Comparison of ENCODE assay signal across 1 cellular context in the genomic region with DNA sequence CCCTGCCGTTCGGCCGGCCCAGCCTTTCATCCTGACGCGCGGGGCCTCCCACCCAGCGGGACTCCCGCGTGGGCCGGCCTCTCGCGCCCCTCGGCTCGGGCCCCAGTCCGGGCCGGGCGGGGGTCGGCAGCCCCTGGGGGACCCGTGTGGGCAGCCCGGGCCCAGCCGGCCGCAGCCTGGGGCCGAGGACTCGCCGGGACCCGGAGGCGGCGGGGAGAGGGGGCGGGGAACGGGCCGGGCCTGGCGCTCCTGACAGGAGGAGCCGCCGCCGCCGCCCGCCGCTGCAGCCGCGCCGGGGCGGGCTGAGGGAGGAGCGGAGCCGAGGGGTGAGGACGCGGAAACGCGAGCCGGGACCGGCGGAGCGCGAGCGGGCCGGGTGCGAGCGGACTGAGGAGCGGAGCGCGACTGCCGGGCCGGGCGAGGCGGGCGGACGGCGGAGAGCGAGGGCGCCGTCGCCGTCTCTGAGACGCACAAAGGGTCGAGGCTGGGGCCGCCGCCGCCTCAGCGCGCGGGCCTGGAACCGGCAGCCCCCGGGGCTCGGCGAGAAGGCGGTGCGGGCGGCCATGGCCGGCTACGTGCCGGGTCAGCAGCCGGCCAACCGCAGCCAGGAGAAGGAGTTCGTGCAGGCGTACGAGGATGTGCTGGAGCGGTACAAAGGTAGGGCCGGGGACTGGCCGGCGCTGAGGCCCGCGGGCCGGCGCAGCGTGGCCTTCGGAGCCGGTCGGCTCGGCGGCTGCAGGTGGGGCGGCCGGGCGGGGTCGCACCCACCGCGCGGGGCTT.
TF ChIP-seq lines count a peak whose summit lies in the region.

No MANE protein-coding gene starts in this region.

TF ChIP-seq in K562, 482 proteins besides CTCF, POLR2A, EP300 and RAD21 (continued from another document and continues in another):
- TF ChIP-seq, protein P1, sequence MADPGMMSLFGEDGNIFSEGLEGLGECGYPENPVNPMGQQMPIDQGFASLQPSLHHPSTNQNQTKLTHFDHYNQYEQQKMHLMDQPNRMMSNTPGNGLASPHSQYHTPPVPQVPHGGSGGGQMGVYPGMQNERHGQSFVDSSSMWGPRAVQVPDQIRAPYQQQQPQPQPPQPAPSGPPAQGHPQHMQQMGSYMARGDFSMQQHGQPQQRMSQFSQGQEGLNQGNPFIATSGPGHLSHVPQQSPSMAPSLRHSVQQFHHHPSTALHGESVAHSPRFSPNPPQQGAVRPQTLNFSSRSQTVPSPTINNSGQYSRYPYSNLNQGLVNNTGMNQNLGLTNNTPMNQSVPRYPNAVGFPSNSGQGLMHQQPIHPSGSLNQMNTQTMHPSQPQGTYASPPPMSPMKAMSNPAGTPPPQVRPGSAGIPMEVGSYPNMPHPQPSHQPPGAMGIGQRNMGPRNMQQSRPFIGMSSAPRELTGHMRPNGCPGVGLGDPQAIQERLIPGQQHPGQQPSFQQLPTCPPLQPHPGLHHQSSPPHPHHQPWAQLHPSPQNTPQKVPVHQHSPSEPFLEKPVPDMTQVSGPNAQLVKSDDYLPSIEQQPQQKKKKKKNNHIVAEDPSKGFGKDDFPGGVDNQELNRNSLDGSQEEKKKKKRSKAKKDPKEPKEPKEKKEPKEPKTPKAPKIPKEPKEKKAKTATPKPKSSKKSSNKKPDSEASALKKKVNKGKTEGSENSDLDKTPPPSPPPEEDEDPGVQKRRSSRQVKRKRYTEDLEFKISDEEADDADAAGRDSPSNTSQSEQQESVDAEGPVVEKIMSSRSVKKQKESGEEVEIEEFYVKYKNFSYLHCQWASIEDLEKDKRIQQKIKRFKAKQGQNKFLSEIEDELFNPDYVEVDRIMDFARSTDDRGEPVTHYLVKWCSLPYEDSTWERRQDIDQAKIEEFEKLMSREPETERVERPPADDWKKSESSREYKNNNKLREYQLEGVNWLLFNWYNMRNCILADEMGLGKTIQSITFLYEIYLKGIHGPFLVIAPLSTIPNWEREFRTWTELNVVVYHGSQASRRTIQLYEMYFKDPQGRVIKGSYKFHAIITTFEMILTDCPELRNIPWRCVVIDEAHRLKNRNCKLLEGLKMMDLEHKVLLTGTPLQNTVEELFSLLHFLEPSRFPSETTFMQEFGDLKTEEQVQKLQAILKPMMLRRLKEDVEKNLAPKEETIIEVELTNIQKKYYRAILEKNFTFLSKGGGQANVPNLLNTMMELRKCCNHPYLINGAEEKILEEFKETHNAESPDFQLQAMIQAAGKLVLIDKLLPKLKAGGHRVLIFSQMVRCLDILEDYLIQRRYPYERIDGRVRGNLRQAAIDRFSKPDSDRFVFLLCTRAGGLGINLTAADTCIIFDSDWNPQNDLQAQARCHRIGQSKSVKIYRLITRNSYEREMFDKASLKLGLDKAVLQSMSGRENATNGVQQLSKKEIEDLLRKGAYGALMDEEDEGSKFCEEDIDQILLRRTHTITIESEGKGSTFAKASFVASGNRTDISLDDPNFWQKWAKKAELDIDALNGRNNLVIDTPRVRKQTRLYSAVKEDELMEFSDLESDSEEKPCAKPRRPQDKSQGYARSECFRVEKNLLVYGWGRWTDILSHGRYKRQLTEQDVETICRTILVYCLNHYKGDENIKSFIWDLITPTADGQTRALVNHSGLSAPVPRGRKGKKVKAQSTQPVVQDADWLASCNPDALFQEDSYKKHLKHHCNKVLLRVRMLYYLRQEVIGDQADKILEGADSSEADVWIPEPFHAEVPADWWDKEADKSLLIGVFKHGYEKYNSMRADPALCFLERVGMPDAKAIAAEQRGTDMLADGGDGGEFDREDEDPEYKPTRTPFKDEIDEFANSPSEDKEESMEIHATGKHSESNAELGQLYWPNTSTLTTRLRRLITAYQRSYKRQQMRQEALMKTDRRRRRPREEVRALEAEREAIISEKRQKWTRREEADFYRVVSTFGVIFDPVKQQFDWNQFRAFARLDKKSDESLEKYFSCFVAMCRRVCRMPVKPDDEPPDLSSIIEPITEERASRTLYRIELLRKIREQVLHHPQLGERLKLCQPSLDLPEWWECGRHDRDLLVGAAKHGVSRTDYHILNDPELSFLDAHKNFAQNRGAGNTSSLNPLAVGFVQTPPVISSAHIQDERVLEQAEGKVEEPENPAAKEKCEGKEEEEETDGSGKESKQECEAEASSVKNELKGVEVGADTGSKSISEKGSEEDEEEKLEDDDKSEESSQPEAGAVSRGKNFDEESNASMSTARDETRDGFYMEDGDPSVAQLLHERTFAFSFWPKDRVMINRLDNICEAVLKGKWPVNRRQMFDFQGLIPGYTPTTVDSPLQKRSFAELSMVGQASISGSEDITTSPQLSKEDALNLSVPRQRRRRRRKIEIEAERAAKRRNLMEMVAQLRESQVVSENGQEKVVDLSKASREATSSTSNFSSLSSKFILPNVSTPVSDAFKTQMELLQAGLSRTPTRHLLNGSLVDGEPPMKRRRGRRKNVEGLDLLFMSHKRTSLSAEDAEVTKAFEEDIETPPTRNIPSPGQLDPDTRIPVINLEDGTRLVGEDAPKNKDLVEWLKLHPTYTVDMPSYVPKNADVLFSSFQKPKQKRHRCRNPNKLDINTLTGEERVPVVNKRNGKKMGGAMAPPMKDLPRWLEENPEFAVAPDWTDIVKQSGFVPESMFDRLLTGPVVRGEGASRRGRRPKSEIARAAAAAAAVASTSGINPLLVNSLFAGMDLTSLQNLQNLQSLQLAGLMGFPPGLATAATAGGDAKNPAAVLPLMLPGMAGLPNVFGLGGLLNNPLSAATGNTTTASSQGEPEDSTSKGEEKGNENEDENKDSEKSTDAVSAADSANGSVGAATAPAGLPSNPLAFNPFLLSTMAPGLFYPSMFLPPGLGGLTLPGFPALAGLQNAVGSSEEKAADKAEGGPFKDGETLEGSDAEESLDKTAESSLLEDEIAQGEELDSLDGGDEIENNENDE (IDR thresholded peaks at IDR 0.05; ENCODE audit: low read depth, low read length) = no peak
- TF ChIP-seq, protein P2, sequence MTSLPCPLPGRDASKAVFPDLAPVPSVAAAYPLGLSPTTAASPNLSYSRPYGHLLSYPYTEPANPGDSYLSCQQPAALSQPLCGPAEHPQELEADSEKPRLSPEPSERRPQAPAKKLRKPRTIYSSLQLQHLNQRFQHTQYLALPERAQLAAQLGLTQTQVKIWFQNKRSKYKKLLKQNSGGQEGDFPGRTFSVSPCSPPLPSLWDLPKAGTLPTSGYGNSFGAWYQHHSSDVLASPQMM (CRISPR knock-in tag; IDR thresholded peaks at IDR 0.05) = no peak
- no peak for TF ChIP-seq TAF9B (IDR thresholded peaks at IDR 0.05; ENCODE audit: partially characterized antibody)
- no peak for TF ChIP-seq SOX6 (IDR thresholded peaks at IDR 0.05)
- TF ChIP-seq ZNF23 (CRISPR knock-in tag; IDR thresholded peaks at IDR 0.05) = no peak
- TF ChIP-seq, protein P3, sequence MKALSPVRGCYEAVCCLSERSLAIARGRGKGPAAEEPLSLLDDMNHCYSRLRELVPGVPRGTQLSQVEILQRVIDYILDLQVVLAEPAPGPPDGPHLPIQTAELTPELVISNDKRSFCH (CRISPR knock-in tag; IDR thresholded peaks at IDR 0.05) = no peak
- TF ChIP-seq, protein P3 (tag; IDR thresholded peaks at IDR 0.05) = peak; percentile 35
- TF ChIP-seq ZNF589 (CRISPR knock-in tag; IDR thresholded peaks at IDR 0.05; ENCODE audit: low read depth) = no peak
- TF ChIP-seq, protein P4, sequence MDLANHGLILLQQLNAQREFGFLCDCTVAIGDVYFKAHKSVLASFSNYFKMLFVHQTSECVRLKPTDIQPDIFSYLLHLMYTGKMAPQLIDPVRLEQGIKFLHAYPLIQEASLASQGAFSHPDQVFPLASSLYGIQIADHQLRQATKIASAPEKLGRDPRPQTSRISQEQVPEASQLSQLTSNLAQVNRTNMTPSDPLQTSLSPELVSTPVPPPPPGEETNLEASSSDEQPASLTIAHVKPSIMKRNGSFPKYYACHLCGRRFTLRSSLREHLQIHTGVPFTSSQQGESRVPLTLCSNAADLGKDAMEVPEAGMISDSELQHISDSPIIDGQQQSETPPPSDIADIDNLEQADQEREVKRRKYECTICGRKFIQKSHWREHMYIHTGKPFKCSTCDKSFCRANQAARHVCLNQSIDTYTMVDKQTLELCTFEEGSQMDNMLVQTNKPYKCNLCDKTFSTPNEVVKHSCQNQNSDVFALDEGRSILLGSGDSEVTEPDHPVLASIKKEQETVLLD (IDR thresholded peaks at IDR 0.05) = no peak
- TF ChIP-seq, protein P5, sequence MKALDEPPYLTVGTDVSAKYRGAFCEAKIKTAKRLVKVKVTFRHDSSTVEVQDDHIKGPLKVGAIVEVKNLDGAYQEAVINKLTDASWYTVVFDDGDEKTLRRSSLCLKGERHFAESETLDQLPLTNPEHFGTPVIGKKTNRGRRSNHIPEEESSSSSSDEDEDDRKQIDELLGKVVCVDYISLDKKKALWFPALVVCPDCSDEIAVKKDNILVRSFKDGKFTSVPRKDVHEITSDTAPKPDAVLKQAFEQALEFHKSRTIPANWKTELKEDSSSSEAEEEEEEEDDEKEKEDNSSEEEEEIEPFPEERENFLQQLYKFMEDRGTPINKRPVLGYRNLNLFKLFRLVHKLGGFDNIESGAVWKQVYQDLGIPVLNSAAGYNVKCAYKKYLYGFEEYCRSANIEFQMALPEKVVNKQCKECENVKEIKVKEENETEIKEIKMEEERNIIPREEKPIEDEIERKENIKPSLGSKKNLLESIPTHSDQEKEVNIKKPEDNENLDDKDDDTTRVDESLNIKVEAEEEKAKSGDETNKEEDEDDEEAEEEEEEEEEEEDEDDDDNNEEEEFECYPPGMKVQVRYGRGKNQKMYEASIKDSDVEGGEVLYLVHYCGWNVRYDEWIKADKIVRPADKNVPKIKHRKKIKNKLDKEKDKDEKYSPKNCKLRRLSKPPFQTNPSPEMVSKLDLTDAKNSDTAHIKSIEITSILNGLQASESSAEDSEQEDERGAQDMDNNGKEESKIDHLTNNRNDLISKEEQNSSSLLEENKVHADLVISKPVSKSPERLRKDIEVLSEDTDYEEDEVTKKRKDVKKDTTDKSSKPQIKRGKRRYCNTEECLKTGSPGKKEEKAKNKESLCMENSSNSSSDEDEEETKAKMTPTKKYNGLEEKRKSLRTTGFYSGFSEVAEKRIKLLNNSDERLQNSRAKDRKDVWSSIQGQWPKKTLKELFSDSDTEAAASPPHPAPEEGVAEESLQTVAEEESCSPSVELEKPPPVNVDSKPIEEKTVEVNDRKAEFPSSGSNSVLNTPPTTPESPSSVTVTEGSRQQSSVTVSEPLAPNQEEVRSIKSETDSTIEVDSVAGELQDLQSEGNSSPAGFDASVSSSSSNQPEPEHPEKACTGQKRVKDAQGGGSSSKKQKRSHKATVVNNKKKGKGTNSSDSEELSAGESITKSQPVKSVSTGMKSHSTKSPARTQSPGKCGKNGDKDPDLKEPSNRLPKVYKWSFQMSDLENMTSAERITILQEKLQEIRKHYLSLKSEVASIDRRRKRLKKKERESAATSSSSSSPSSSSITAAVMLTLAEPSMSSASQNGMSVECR (CRISPR knock-in tag; IDR thresholded peaks at IDR 0.05) = peak; percentile 85
- no peak for TF ChIP-seq CBX2 (IDR thresholded peaks at IDR 0.05; ENCODE audit: insufficient read depth, low read length, poor library complexity, severe bottlenecking)
- peak; percentile 34; the same call in 1 of the 2 replicates for TF ChIP-seq POLR2AphosphoS5 (IDR thresholded peaks at IDR 0.05; ENCODE audit: control insufficient read depth, insufficient read depth, low read depth, low read length)
- TF ChIP-seq HNRNPLL (IDR thresholded peaks at IDR 0.05; ENCODE audit: low read depth, low read length, poor library complexity, severe bottlenecking) = no peak
- peak; percentile 28; the same call in 1 of the 2 replicates for TF ChIP-seq ATF7 (IDR thresholded peaks at IDR 0.05)
- TF ChIP-seq ZNF76 (CRISPR knock-in tag; IDR thresholded peaks at IDR 0.05; ENCODE audit: borderline replicate concordance) = no peak
- no peak for TF ChIP-seq MXI1 (IDR thresholded peaks at IDR 0.05; ENCODE audit: low read depth, low read length)
- TF ChIP-seq, protein P6, sequence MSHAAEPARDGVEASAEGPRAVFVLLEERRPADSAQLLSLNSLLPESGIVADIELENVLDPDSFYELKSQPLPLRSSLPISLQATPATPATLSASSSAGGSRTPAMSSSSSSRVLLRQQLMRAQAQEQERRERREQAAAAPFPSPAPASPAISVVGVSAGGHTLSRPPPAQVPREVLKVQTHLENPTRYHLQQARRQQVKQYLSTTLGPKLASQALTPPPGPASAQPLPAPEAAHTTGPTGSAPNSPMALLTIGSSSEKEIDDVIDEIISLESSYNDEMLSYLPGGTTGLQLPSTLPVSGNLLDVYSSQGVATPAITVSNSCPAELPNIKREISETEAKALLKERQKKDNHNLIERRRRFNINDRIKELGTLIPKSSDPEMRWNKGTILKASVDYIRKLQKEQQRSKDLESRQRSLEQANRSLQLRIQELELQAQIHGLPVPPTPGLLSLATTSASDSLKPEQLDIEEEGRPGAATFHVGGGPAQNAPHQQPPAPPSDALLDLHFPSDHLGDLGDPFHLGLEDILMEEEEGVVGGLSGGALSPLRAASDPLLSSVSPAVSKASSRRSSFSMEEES (CRISPR knock-in tag; IDR thresholded peaks at IDR 0.05) = no peak
- TF ChIP-seq TAF1 (IDR thresholded peaks at IDR 0.05; ENCODE audit: control insufficient read depth, extremely low read depth, insufficient read depth, low read length, severe bottlenecking) = peak; percentile 35
- TF ChIP-seq, protein P7, sequence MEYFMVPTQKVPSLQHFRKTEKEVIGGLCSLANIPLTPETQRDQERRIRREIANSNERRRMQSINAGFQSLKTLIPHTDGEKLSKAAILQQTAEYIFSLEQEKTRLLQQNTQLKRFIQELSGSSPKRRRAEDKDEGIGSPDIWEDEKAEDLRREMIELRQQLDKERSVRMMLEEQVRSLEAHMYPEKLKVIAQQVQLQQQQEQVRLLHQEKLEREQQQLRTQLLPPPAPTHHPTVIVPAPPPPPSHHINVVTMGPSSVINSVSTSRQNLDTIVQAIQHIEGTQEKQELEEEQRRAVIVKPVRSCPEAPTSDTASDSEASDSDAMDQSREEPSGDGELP (CRISPR knock-in tag; IDR thresholded peaks at IDR 0.05; ENCODE audit: borderline replicate concordance) = no peak
- no peak for TF ChIP-seq EZH2 (IDR thresholded peaks at IDR 0.05; ENCODE audit: borderline replicate concordance, low read depth, low read length)
- TF ChIP-seq, protein P8, sequence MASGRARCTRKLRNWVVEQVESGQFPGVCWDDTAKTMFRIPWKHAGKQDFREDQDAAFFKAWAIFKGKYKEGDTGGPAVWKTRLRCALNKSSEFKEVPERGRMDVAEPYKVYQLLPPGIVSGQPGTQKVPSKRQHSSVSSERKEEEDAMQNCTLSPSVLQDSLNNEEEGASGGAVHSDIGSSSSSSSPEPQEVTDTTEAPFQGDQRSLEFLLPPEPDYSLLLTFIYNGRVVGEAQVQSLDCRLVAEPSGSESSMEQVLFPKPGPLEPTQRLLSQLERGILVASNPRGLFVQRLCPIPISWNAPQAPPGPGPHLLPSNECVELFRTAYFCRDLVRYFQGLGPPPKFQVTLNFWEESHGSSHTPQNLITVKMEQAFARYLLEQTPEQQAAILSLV (tag; IDR thresholded peaks at IDR 0.05) = no peak
- TF ChIP-seq ZNF354B (CRISPR knock-in tag; IDR thresholded peaks at IDR 0.05) = no peak
